In the genomic region with DNA sequence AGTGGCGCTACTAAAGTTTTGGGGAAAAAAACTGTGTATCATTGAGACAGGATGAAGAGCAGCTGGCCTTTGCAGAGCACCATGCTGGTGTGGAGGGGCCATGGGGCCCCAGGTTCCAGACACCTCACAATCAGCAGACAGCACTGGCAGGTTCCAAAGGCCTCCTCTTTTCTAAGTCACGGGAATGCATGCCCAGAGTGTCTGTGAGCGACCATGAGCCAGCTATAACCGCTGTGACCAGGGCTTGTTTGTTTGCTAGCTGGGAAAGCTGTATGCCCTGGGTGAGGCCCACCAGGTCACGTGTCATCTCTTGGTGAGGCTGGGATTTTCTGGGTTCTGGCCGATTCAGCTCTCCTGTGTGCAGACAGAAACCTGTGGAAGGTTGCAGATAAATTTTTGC, we compare ENCODE assay signal across 16 cellular contexts. TPM values are rescaled to one million over a fixed set of nuclear protein-coding genes. Genes with fewer than 3 reads are reported as not detected.
"Had no signal": no experiment of that assay in that cellular context is flagged by ENCODE, and none has a peak within 500 bp of the region (broad histone marks: within the 10 kb centered on the region; RNA-seq: fewer than 3 reads in every experiment).

No MANE protein-coding gene starts in this region.

- DNase-seq: activated CD4-positive, alpha-beta T cell treated with anti-CD3 and anti-CD28 coated beads for 48 hours; activated naive CD4-positive, alpha-beta T cell; aorta; gastrocnemius medialis; mucosa of descending colon; naive thymus-derived CD8-positive, alpha-beta T cell; nucleus accumbens; psoas muscle; sigmoid colon; stimulated activated CD4-positive, alpha-beta T cell treated with anti-CD3 and anti-CD28 coated beads, Interleukin-2, amount 100 ng/mL, for 48 hours; T-helper 1 cell; upper lobe of right lung had no signal

- H3K4me3 ChIP-seq: gastrocnemius medialis, lung, mucosa of descending colon, psoas muscle, sigmoid colon, upper lobe of right lung had no signal

- H3K4me1 Mint-ChIP-seq: naive thymus-derived CD8-positive, alpha-beta T cell had no signal

- H3K27ac ChIP-seq: gastrocnemius medialis, psoas muscle, sigmoid colon, upper lobe of right lung had no signal

- H3K27me3 Mint-ChIP-seq: stimulated activated naive CD8-positive, alpha-beta T cell treated with anti-CD3 and anti-CD28 coated beads, Interleukin-15, Interleukin-2, amounts not matched to agents 100 ng/mL and 50 ng/mL, for 24 hours had no signal

- ATAC-seq: gastrocnemius medialis; mucosa of descending colon; naive thymus-derived CD8-positive, alpha-beta T cell; psoas muscle; WTC11 had no signal

- H3K36me3 ChIP-seq: gastrocnemius medialis, sigmoid colon, upper lobe of right lung had no signal

- H3K4me1 ChIP-seq: gastrocnemius medialis, psoas muscle, sigmoid colon, upper lobe of right lung had no signal

- H3K9me3 ChIP-seq: gastrocnemius medialis, mucosa of descending colon, psoas muscle, sigmoid colon, upper lobe of right lung had no signal

- H3K27ac Mint-ChIP-seq: activated T-helper 1 cell treated with anti-CD3 and anti-CD28 coated beads, Interleukin-12 subunit alpha, Interleukin-12 subunit beta, Interleukin-2, Interleukin-4 antibody, amounts not matched to agents 30 ng/mL and 10 ng/mL and 1 ng/mL, durations not matched to agents 14 hours and 24 hours and 36 hours; naive thymus-derived CD8-positive, alpha-beta T cell; stimulated activated naive CD8-positive, alpha-beta T cell treated with anti-CD3 and anti-CD28 coated beads, Interleukin-15, Interleukin-2, amounts not matched to agents 100 ng/mL and 50 ng/mL, for 24 hours; WTC11 had no signal

- H3K27me3 ChIP-seq: gastrocnemius medialis, sigmoid colon, upper lobe of right lung had no signal

- H3K9me3 Mint-ChIP-seq: activated T-helper 1 cell treated with anti-CD3 and anti-CD28 coated beads, Interleukin-12 subunit alpha, Interleukin-12 subunit beta, Interleukin-2, Interleukin-4 antibody, amounts not matched to agents 30 ng/mL and 10 ng/mL and 1 ng/mL, durations not matched to agents 14 hours and 24 hours and 36 hours; stimulated activated naive CD8-positive, alpha-beta T cell treated with anti-CD3 and anti-CD28 coated beads, Interleukin-15, Interleukin-2, amounts not matched to agents 100 ng/mL and 50 ng/mL, for 24 hours; WTC11 had no signal

- H3K4me3 Mint-ChIP-seq: activated T-helper 1 cell treated with anti-CD3 and anti-CD28 coated beads, Interleukin-12 subunit alpha, Interleukin-12 subunit beta, Interleukin-2, Interleukin-4 antibody, amounts not matched to agents 30 ng/mL and 10 ng/mL and 1 ng/mL, durations not matched to agents 14 hours and 24 hours and 36 hours; naive thymus-derived CD8-positive, alpha-beta T cell; stimulated activated naive CD8-positive, alpha-beta T cell treated with anti-CD3 and anti-CD28 coated beads, Interleukin-15, Interleukin-2, amounts not matched to agents 100 ng/mL and 50 ng/mL, for 24 hours; WTC11 had no signal

- H3K36me3 Mint-ChIP-seq: naive thymus-derived CD8-positive, alpha-beta T cell; WTC11 had no signal

RNA-seq across cellular contexts. Expression of gene PAPPA, which starts 37.0 kb away (rescaled TPM):
- total RNA-seq: activated T-helper 1 cell treated with anti-CD3 and anti-CD28 coated beads, Interleukin-12 subunit alpha, Interleukin-12 subunit beta, Interleukin-2, Interleukin-4 antibody, amounts not matched to agents 30 ng/mL and 10 ng/mL and 1 ng/mL, durations not matched to agents 14 hours and 24 hours and 36 hours; naive thymus-derived CD8-positive, alpha-beta T cell had no signal
